ENCODE assay signal across 10 cellular contexts in genomic region chr22:46547179-46547882, GRCh38. TPM values are rescaled to one million over a fixed set of nuclear protein-coding genes. Genes with fewer than 3 reads are reported as not detected.
DNase-seq lines count a peak whose midpoint lies in the region; ATAC-seq, FAIRE-seq and TF ChIP-seq lines count a peak whose summit lies in the region.
"Had no signal": no experiment of that assay in that cellular context is flagged by ENCODE, and none has a peak within 500 bp of the region (broad histone marks: within the 10 kb centered on the region; RNA-seq: fewer than 3 reads in every experiment).

No MANE protein-coding gene starts in this region.

- no peak for FAIRE-seq in GM12892 (lab: Jason Lieb, UNC)

- intact Hi-C loops in left ventricle myocardium inferior (cut with micrococcal nuclease), result loop anchor here (10.0 kb wide), 1 partner anchor 183 kb away; no protein-coding TSS in a partner anchor

- no peak overlapping the region for H3K4me3 Mint-ChIP-seq in activated T-cell treated with anti-CD3 and anti-CD28 coated beads, Interleukin-2, amount 50 U/mL, for 4 hours
- H3K4me3 Mint-ChIP-seq: stimulated activated naive CD8-positive, alpha-beta T cell treated with anti-CD3 and anti-CD28 coated beads, Interleukin-15, Interleukin-2, amounts not matched to agents 100 ng/mL and 50 ng/mL, for 24 hours had no signal

- H3K27ac ChIP-seq in left ventricle myocardium inferior (replicated peaks), result peak overlapping the region; percentile 97

- peaks cover 3% of the 10 kb centered on the region for H3K9me3 ChIP-seq in left ventricle myocardium inferior (replicated peaks)
- peaks cover under 1% of the 10 kb centered on the region; the same call in 1 of the 2 replicates for H3K9me3 ChIP-seq in HAP-1

- in situ Hi-C loops in HAP-1 (cut with MboI; ENCODE audit: low sequenced_read_pairs), result no loop called here

- H3K36me3 Mint-ChIP-seq in activated T-cell treated with anti-CD3 and anti-CD28 coated beads, Interleukin-2, amount 50 U/mL, for 4 hours (ENCODE audit: insufficient read depth), result no peaks in the 10 kb centered on the region

- no peak for TF ChIP-seq POLR2A in GM12892 (IDR thresholded peaks at IDR 0.05; ENCODE audit: low read depth, low read length)

- peaks cover 5% of the 10 kb centered on the region for H3K36me3 ChIP-seq in left ventricle myocardium inferior
- no peaks in the 10 kb centered on the region for H3K36me3 ChIP-seq in HAP-1 (replicated peaks)

- H3K4me3 ChIP-seq in left ventricle myocardium inferior (peak overlapping the region; percentile 63), HAP-1 (no peak overlapping the region)

- TF ChIP-seq CTCF in left ventricle myocardium inferior (IDR thresholded peaks at IDR 0.05; ENCODE audit: borderline replicate concordance), result no peak

- DNase-seq in Daoy (ENCODE audit: low read depth) (peak; percentile 81), amniotic epithelial cell (ENCODE audit: low read depth) (peak; percentile 73), left ventricle myocardium inferior (peak; percentile 60), renal cortical epithelial cell (ENCODE audit: low read depth) (peak; percentile 86), HAP-1 (ENCODE audit: low spot score in 2 of 2) (no peak), GM12892 (ENCODE audit: insufficient read length) (no peak)
- no peak for DNase-seq in activated T-cell treated with anti-CD3 and anti-CD28 coated beads, Interleukin-2, amount 50 U/mL, for 4 hours
- DNase-seq: DMS 273 treated with DMSO at 0.1 percent for 48 hours had no signal

- H3K27me3 Mint-ChIP-seq in activated T-cell treated with anti-CD3 and anti-CD28 coated beads, Interleukin-2, amount 50 U/mL, for 4 hours (ENCODE audit: low read depth), result peaks cover 40% of the 10 kb centered on the region

- H3K4me1 ChIP-seq in left ventricle myocardium inferior (peaks cover 40% of the 10 kb centered on the region), HAP-1 (no peaks in the 10 kb centered on the region)

- no peak for ATAC-seq in activated T-cell treated with anti-CD3 and anti-CD28 coated beads, Interleukin-2, amount 50 U/mL, for 4 hours
- no peak for ATAC-seq in GM21737 (IDR thresholded peaks at IDR 0.05; ENCODE audit: unreplicated experiment)

- H3K9me3 Mint-ChIP-seq in activated T-cell treated with anti-CD3 and anti-CD28 coated beads, Interleukin-2, amount 50 U/mL, for 4 hours, result peaks cover under 1% of the 10 kb centered on the region

- H3K4me1 Mint-ChIP-seq in activated T-cell treated with anti-CD3 and anti-CD28 coated beads, Interleukin-2, amount 50 U/mL, for 4 hours (ENCODE audit: low read depth), result no peaks in the 10 kb centered on the region

- H3K27me3 ChIP-seq in left ventricle myocardium inferior (ENCODE audit: low read depth) (peaks cover 5% of the 10 kb centered on the region), HAP-1 (ENCODE audit: low read depth) (no peaks in the 10 kb centered on the region)

RNA-seq across cellular contexts. Expression of gene CELSR1, which starts 9.9 kb away (rescaled TPM):
- 2.9 and 4.3 TPM in 2 replicates for total RNA-seq in Daoy (2014; rRNA removed; shearing (Covaris generic))
- 8.9 TPM for total RNA-seq in left ventricle myocardium inferior
- total RNA-seq in renal cortical epithelial cell, result 41.2 and 151 TPM in 2 replicates
- under 1 TPM; 0.22 to 0.63 (median 0.38) TPM for total RNA-seq in activated T-cell treated with anti-CD3 and anti-CD28 coated beads, Interleukin-2, amount 50 U/mL, for 4 hours
- 0.11 TPM for polyA plus RNA-seq in GM12892 (2012; ENCODE audit: missing spikeins)

Comparison
In these comparisons a context has a peak if more than half of its experiments do, and no peak if none do; other contexts are left out.
1. DNase-seq: peak in Daoy (single experiment), amniotic epithelial cell (single experiment), left ventricle myocardium inferior (single experiment) and renal cortical epithelial cell (single experiment); none in activated T-cell treated with anti-CD3 and anti-CD28 coated beads, Interleukin-2, amount 50 U/mL, for 4 hours (single experiment), HAP-1 (0 of 2) and GM12892 (single experiment).